ENCODE assay signal across 8 cellular contexts in the genomic region with DNA sequence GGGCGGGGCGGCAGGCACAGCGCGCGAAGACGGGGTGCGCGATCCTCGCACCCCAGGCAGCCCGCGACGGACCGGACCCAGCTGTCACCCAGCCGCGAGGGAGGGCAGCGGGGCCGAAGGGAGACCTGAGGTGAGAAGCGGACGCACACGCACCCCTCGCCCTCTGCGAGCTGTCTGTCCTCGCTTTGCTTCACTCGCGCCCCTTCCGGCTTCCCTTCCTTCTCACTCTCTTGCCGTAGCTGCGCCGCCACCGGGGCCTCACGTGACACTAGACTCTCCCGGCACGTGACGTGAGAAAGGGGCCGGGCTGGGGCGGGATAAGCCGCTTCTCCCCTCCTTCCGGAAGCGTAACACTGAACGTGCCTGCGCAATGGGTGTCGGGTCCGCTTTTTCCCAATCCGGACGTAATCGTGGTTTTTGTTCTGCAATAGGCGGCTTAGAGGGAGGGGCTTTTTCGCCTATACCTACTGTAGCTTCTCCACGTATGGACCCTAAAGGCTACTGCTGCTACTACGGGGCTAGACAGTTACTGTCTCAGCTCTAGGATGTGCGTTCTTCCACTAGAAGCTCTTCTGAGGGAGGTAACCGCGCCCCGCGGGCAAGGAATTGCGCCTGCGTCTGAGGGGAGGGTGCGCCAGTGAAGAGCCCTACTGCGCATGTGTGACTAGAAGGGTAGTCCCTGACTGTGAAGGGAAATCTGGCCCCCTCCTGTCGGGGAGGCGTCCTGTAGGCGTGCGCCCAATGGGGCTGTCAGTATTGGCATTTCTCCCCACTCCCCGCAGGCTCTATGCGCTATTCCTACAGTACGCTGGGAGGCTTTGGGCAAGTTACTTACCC. TPM values are rescaled to one million over a fixed set of nuclear protein-coding genes. Genes with fewer than 3 reads are reported as not detected.
DNase-seq lines count a peak whose midpoint lies in the region; ATAC-seq and TF ChIP-seq lines count a peak whose summit lies in the region.

TSS of gene ATG3 (minus strand) at position 270 of the 837 bp plus-strand sequence. CDS start 434 bp downstream, outside the sequence.
TSS of gene SLC35A5 (plus strand) at position 353 of the 837 bp plus-strand sequence. CDS start 1,359 bp downstream, outside the sequence.

- TF ChIP-seq CTCF in Panc1 (IDR thresholded peaks at IDR 0.05), result no peak

- no peaks in the 10 kb centered on the region for H3K9me3 ChIP-seq in Panc1 (ENCODE audit: control insufficient read depth, insufficient read depth, low read depth, low read length)
- no peaks in the 10 kb centered on the region for H3K9me3 ChIP-seq in esophagus (ENCODE audit: control insufficient read depth in 2 of 2, insufficient read depth in 1 of 2, low read depth in 1 of 2, low read length in 1 of 2)
- H3K9me3 ChIP-seq in mucosa of stomach (ENCODE audit: control insufficient read depth, low read length), result no peaks in the 10 kb centered on the region

- peak within 1 kb of the TSS; percentile 95 to 99 for H3K4me3 ChIP-seq in Panc1 (ENCODE audit: low read depth in 2 of 2, low read length in 2 of 2)
- peak within 1 kb of the TSS; percentile 82 to 99 for H3K4me3 ChIP-seq in esophagus (ENCODE audit: low read depth in 1 of 2, low read length in 2 of 2)
- H3K4me3 ChIP-seq in mucosa of stomach (ENCODE audit: low read length), result peak within 1 kb of the TSS; percentile 58

- BruUV-seq in Panc1 (replicated peaks; lab: Mats Ljungman, UMichigan), result TSS peak; percentile 78

- H3K27ac ChIP-seq in Panc1 (ENCODE audit: low read length) (peak within 1 kb of the TSS; percentile 97), esophagus (ENCODE audit: low read depth in 2 of 2, low read length in 1 of 2) (peak within 1 kb of the TSS; percentile 98 to 100)

- H3K36me3 ChIP-seq in Panc1 (ENCODE audit: control insufficient read depth, insufficient read depth, low read length) (peaks cover 7% of the 10 kb centered on the region; the same call in 1 of the 2 replicates), esophagus (ENCODE audit: control insufficient read depth in 2 of 2, insufficient read depth in 2 of 2, low read length in 1 of 2) (peaks cover 0 to 3% of the 10 kb centered on the region in 2 donors), mucosa of stomach (ENCODE audit: control insufficient read depth, insufficient read depth, low read length) (no peaks in the 10 kb centered on the region)

- ATAC-seq in GM21723 (IDR thresholded peaks at IDR 0.05; ENCODE audit: unreplicated experiment) (peak; percentile 84), Panc1 (peak; percentile 95)
- ATAC-seq in activated T-cell treated with anti-CD3 and anti-CD28 coated beads, Interleukin-2, amount 50 U/mL, for 4 hours, result peak; percentile 84 to 86

- POLR2A ChIA-PET in Panc1 (lab: Charles Lee), result no interaction called here

- H3K27me3 ChIP-seq in Panc1 (ENCODE audit: control insufficient read depth, insufficient read depth, low read length), result no peaks in the 10 kb centered on the region
- H3K27me3 ChIP-seq in esophagus (ENCODE audit: control insufficient read depth in 1 of 2, insufficient read depth in 2 of 2, low read length in 2 of 2), result no peaks in the 10 kb centered on the region
- no peaks in the 10 kb centered on the region for H3K27me3 ChIP-seq in mucosa of stomach (ENCODE audit: control insufficient read depth, insufficient read depth, low read length)

- H3K9me3 Mint-ChIP-seq in activated T-cell treated with anti-CD3 and anti-CD28 coated beads, Interleukin-2, amount 50 U/mL, for 4 hours, result no peaks in the 10 kb centered on the region

- DNase-seq in DMS79 (lab: John Stamatoyannopoulos, UW) (peak; percentile 96), KG1 (lab: John Stamatoyannopoulos, UW) (peak; percentile 100), Panc1 (ENCODE audit: low read depth, low spot score) (peak; percentile 98)
- peak; percentile 98 for DNase-seq in activated T-cell treated with anti-CD3 and anti-CD28 coated beads, Interleukin-2, amount 50 U/mL, for 4 hours
- DNase-seq in stimulated activated CD8-positive, alpha-beta memory T cell treated with anti-CD3 and anti-CD28 coated beads, Interleukin-7, amount 100 ng/mL, for 1 hour (ENCODE audit: low read depth in 2 of 2), result peak; percentile 98 to 99

- H3K4me1 Mint-ChIP-seq in activated T-cell treated with anti-CD3 and anti-CD28 coated beads, Interleukin-2, amount 50 U/mL, for 4 hours (ENCODE audit: low read depth), result peaks cover 49% of the 10 kb centered on the region

- H3K4me1 ChIP-seq in Panc1 (ENCODE audit: control insufficient read depth, insufficient read depth, low read length) (peaks cover 18% of the 10 kb centered on the region; the same call in 1 of the 2 replicates), esophagus (ENCODE audit: control insufficient read depth in 2 of 2, insufficient read depth in 2 of 2, low read length in 1 of 2) (no peaks in the 10 kb centered on the region), mucosa of stomach (ENCODE audit: control insufficient read depth, insufficient read depth, low read length) (peaks cover 5% of the 10 kb centered on the region)

- intact Hi-C loops in Panc1 (cut with micrococcal nuclease; ENCODE audit: unreplicated experiment), result no loop called here

- CTCF ChIA-PET in Panc1 (lab: Charles Lee), result no interaction called here

- peak within 1 kb of the TSS; percentile 73 for H3K9ac ChIP-seq in mucosa of stomach (ENCODE audit: low read length)

- no peaks in the 10 kb centered on the region for H3K27me3 Mint-ChIP-seq in activated T-cell treated with anti-CD3 and anti-CD28 coated beads, Interleukin-2, amount 50 U/mL, for 4 hours (ENCODE audit: low read depth)

- peaks cover 23% of the 10 kb centered on the region for H3K36me3 Mint-ChIP-seq in activated T-cell treated with anti-CD3 and anti-CD28 coated beads, Interleukin-2, amount 50 U/mL, for 4 hours (ENCODE audit: insufficient read depth)

- in situ Hi-C loops in Panc1 (cut with HindIII; ENCODE audit: low pct_unique_long_range_greater_than_20kb, low sequenced_read_pairs), result no loop called here

- peak within 1 kb of the TSS; percentile 99 for H3K4me3 Mint-ChIP-seq in activated T-cell treated with anti-CD3 and anti-CD28 coated beads, Interleukin-2, amount 50 U/mL, for 4 hours

- WGBS in esophagus, 2 donors, result 0 to 1% methylated on average over 57 to 66 of the region's 66 CpGs

RNA-seq across cellular contexts. Expression of gene ATG3, which starts in this region (rescaled TPM):
- 75.1 TPM for total RNA-seq in Panc1 (2021; ENCODE audit: unreplicated experiment)
- 60.0 TPM for polyA plus RNA-seq in Panc1 (2012; ENCODE audit: insufficient read length)
- 10 to 100 TPM; 81.5 to 93.9 (median 88.8) TPM for total RNA-seq in activated T-cell treated with anti-CD3 and anti-CD28 coated beads, Interleukin-2, amount 50 U/mL, for 4 hours
- polyA plus RNA-seq in esophagus, result 10 to 100 TPM; 13.6 to 43.0 TPM

RNA-seq across cellular contexts. Expression of gene SLC35A5, which starts in this region (rescaled TPM):
- 37.8 TPM for total RNA-seq in Panc1 (2021; ENCODE audit: unreplicated experiment)
- polyA plus RNA-seq in Panc1 (2012; ENCODE audit: insufficient read length), result 21.8 TPM
- 10 to 100 TPM; 12.2 to 13.5 (median 12.3) TPM for total RNA-seq in activated T-cell treated with anti-CD3 and anti-CD28 coated beads, Interleukin-2, amount 50 U/mL, for 4 hours
- polyA plus RNA-seq in esophagus, result 1 to 10 TPM; 7.0 to 9.0 TPM

Comparison
In these comparisons a context has a peak if more than half of its experiments do, and no peak if none do; other contexts are left out.
1. Peak in every context shown above with its lines: DNase-seq, ATAC-seq, H3K4me3 ChIP-seq and H3K27ac ChIP-seq.